ENCODE assay signal across 37 cellular contexts in the genomic region with DNA sequence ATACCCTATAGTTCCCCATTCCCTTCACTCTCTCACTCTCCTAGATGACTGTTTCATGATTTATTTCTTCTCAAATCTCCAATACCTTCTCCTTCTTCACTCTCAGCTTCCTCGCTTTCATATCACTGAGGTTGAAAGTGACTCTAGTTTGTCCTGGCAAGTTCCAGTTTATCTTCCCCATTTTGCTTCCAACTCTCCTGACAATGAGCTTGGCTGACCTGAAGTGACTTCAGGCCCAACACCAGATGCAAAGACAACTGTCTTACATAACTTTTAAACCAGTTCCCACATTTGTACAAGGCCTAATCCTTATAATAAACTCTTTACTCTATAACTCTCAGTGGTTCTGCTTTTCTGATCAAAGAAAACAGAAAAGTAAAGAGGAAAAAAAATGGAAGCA.
"Had no signal": no experiment of that assay in that cellular context is flagged by ENCODE, and none has a peak within 500 bp of the region (broad histone marks: within the 10 kb centered on the region; RNA-seq: fewer than 3 reads in every experiment).

No MANE protein-coding gene starts in this region.

- H3K9me3 Mint-ChIP-seq: activated CD4-positive, alpha-beta memory T cell treated with anti-CD3 and anti-CD28 coated beads, Interleukin-2, amount 10 ng/mL, durations not matched to agents 7 days and 5 days; activated naive CD4-positive, alpha-beta T cell treated with anti-CD3 and anti-CD28 coated beads, Interleukin-2, amount 10 ng/mL, durations not matched to agents 7 days and 5 days; activated naive CD4-positive, alpha-beta T cell treated with anti-CD3 and anti-CD28 coated beads, Interleukin-2, amount 50 U/mL, for 24 hours; activated naive CD8-positive, alpha-beta T cell treated with anti-CD3 and anti-CD28 coated beads, Interleukin-2, amount 10 ng/mL, durations not matched to agents 7 days and 5 days; activated naive CD8-positive, alpha-beta T cell treated with anti-CD3 and anti-CD28 coated beads, Interleukin-2, amount 50 U/mL, for 24 hours; activated T-cell treated with anti-CD3 and anti-CD28 coated beads, Interleukin-2, amount 50 U/mL, for 24 hours; activated T-helper 2 cell treated with anti-CD3 and anti-CD28 coated beads, Interferon-gamma antibody, Interleukin-2, Interleukin-4, amounts not matched to agents 10 μg/mL and 5 μg/mL and 100 μg/mL, durations not matched to agents 14 hours and 24 hours and 36 hours; central memory CD8-positive, alpha-beta T cell; T-helper 1 cell treated with Interleukin-12 subunit alpha and Interleukin-12 subunit beta and Interleukin-4 antibody, amounts not matched to agents 30 μg/mL and 1 μg/mL, for 36 hours; T-helper 2 cell treated with Interferon-gamma antibody and Interleukin-4, amounts not matched to agents 5 μg/mL and 100 μg/mL, for 36 hours had no signal

- H3K4me3 ChIP-seq: ascending aorta, cardiac muscle cell had no signal

- H3K4me1 ChIP-seq: ascending aorta had no signal

- H3K36me3 ChIP-seq: cardiac muscle cell, WERI-Rb-1 had no signal

- H3K9me3 ChIP-seq: ascending aorta had no signal

- H3K4me1 Mint-ChIP-seq: activated CD4-positive, alpha-beta memory T cell treated with anti-CD3 and anti-CD28 coated beads, Interleukin-2, amount 10 ng/mL, durations not matched to agents 7 days and 5 days; activated CD4-positive, alpha-beta T cell treated with anti-CD3 and anti-CD28 coated beads for 36 hours; activated CD4-positive, alpha-beta T cell treated with anti-CD3 and anti-CD28 coated beads, Interleukin-2, amount 10 ng/mL, durations not matched to agents 7 days and 5 days; activated CD8-positive, alpha-beta memory T cell treated with anti-CD3 and anti-CD28 coated beads, Interleukin-2, amount 10 ng/mL, durations not matched to agents 7 days and 5 days; activated naive CD4-positive, alpha-beta T cell treated with anti-CD3 and anti-CD28 coated beads, Interleukin-2, amount 10 ng/mL, durations not matched to agents 7 days and 5 days; activated naive CD4-positive, alpha-beta T cell treated with anti-CD3 and anti-CD28 coated beads, Interleukin-2, amount 50 U/mL, for 24 hours; activated naive CD8-positive, alpha-beta T cell treated with anti-CD3 and anti-CD28 coated beads, Interleukin-2, amount 10 ng/mL, durations not matched to agents 7 days and 5 days; activated naive CD8-positive, alpha-beta T cell treated with anti-CD3 and anti-CD28 coated beads, Interleukin-2, amount 50 U/mL, for 24 hours; brain; central memory CD8-positive, alpha-beta T cell; WTC11 had no signal

- H3K27ac Mint-ChIP-seq: activated CD4-positive, alpha-beta memory T cell treated with anti-CD3 and anti-CD28 coated beads, Interleukin-2, amount 10 ng/mL, durations not matched to agents 7 days and 5 days; activated CD4-positive, alpha-beta T cell treated with anti-CD3 and anti-CD28 coated beads for 36 hours; activated CD4-positive, alpha-beta T cell treated with anti-CD3 and anti-CD28 coated beads, Interleukin-2, amount 10 ng/mL, durations not matched to agents 7 days and 5 days; activated CD8-positive, alpha-beta memory T cell treated with anti-CD3 and anti-CD28 coated beads, Interleukin-2, amount 10 ng/mL, durations not matched to agents 7 days and 5 days; activated CD8-positive, alpha-beta T cell treated with anti-CD3 and anti-CD28 coated beads, Interleukin-2, amount 10 ng/mL, durations not matched to agents 7 days and 5 days; activated naive CD4-positive, alpha-beta T cell treated with anti-CD3 and anti-CD28 coated beads, Interleukin-2, amount 10 ng/mL, durations not matched to agents 7 days and 5 days; activated naive CD4-positive, alpha-beta T cell treated with anti-CD3 and anti-CD28 coated beads, Interleukin-2, amount 50 U/mL, for 24 hours; activated naive CD8-positive, alpha-beta T cell; activated naive CD8-positive, alpha-beta T cell treated with anti-CD3 and anti-CD28 coated beads, Interleukin-2, amount 10 ng/mL, durations not matched to agents 7 days and 5 days; activated naive CD8-positive, alpha-beta T cell treated with anti-CD3 and anti-CD28 coated beads, Interleukin-2, amount 50 U/mL, for 24 hours; activated T-cell treated with anti-CD3 and anti-CD28 coated beads, Interleukin-2, amount 50 U/mL, for 24 hours; activated T-helper 2 cell treated with anti-CD3 and anti-CD28 coated beads, Interferon-gamma antibody, Interleukin-2, Interleukin-4, amounts not matched to agents 10 μg/mL and 5 μg/mL and 100 μg/mL, durations not matched to agents 14 hours and 24 hours and 36 hours; brain; T-helper 1 cell treated with Interleukin-12 subunit alpha and Interleukin-12 subunit beta and Interleukin-4 antibody, amounts not matched to agents 30 μg/mL and 1 μg/mL, for 36 hours; T-helper 2 cell treated with Interferon-gamma antibody and Interleukin-4, amounts not matched to agents 5 μg/mL and 100 μg/mL, for 36 hours; WTC11 had no signal

- DNase-seq: activated CD4-positive, alpha-beta memory T cell treated with anti-CD3 and anti-CD28 coated beads, Interleukin-2, amount 10 ng/mL, durations not matched to agents 7 days and 5 days; activated CD4-positive, alpha-beta T cell treated with anti-CD3 and anti-CD28 coated beads for 1 hour; activated CD4-positive, alpha-beta T cell treated with anti-CD3 and anti-CD28 coated beads for 36 hours; activated CD4-positive, alpha-beta T cell treated with anti-CD3 and anti-CD28 coated beads for 48 hours; activated CD4-positive, alpha-beta T cell treated with anti-CD3 and anti-CD28 coated beads, Interleukin-2, amount 10 ng/mL, durations not matched to agents 7 days and 5 days; activated CD4-positive, alpha-beta T cell treated with anti-CD3 and anti-CD28 coated beads, Interleukin-2, amount 50 U/mL, for 48 hours; activated CD4-positive, CD25-positive, alpha-beta regulatory T cell; activated CD8-positive, alpha-beta memory T cell treated with anti-CD3 and anti-CD28 coated beads for 24 hours; activated CD8-positive, alpha-beta memory T cell treated with anti-CD3 and anti-CD28 coated beads, Interleukin-2, amount 10 ng/mL, durations not matched to agents 7 days and 5 days; activated CD8-positive, alpha-beta memory T cell treated with anti-CD3 and anti-CD28 coated beads, Interleukin-2, amount 50 U/mL, for 48 hours; activated CD8-positive, alpha-beta T cell treated with anti-CD3 and anti-CD28 coated beads, Interleukin-2, amount 10 ng/mL, durations not matched to agents 7 days and 5 days; activated effector memory CD4-positive, alpha-beta T cell treated with Interleukin-2 at 50 U/mL for 16 hours; activated gamma-delta T cell; activated naive CD4-positive, alpha-beta T cell treated with anti-CD3 and anti-CD28 coated beads, Interleukin-2, amount 10 ng/mL, durations not matched to agents 7 days and 5 days; activated naive CD4-positive, alpha-beta T cell treated with Interleukin-2 at 50 U/mL for 16 hours; activated naive CD8-positive, alpha-beta T cell treated with anti-CD3 and anti-CD28 coated beads, Interleukin-2, amount 10 ng/mL, durations not matched to agents 7 days and 5 days; activated naive CD8-positive, alpha-beta T cell treated with anti-CD3 and anti-CD28 coated beads, Interleukin-2, amount 50 U/mL, for 24 hours; activated T-cell treated with anti-CD3 and anti-CD28 coated beads, Interleukin-2, amount 50 U/mL, for 24 hours; activated T-cell treated with anti-CD3 and anti-CD28 coated beads, Interleukin-2, amount 50 U/mL, for 48 hours; amygdala; anterior cingulate cortex; caudate nucleus; cerebellar nuclear complex; T-helper 1 cell; T-helper 2 cell; T-helper 9 cell; WERI-Rb-1 had no signal

- H3K27me3 Mint-ChIP-seq: activated CD4-positive, alpha-beta memory T cell treated with anti-CD3 and anti-CD28 coated beads, Interleukin-2, amount 10 ng/mL, durations not matched to agents 7 days and 5 days; activated CD4-positive, alpha-beta T cell treated with anti-CD3 and anti-CD28 coated beads for 36 hours; activated CD4-positive, alpha-beta T cell treated with anti-CD3 and anti-CD28 coated beads, Interleukin-2, amount 10 ng/mL, durations not matched to agents 7 days and 5 days; activated CD8-positive, alpha-beta memory T cell treated with anti-CD3 and anti-CD28 coated beads, Interleukin-2, amount 10 ng/mL, durations not matched to agents 7 days and 5 days; activated naive CD4-positive, alpha-beta T cell treated with anti-CD3 and anti-CD28 coated beads, Interleukin-2, amount 10 ng/mL, durations not matched to agents 7 days and 5 days; activated naive CD4-positive, alpha-beta T cell treated with anti-CD3 and anti-CD28 coated beads, Interleukin-2, amount 50 U/mL, for 24 hours; activated naive CD8-positive, alpha-beta T cell; activated naive CD8-positive, alpha-beta T cell treated with anti-CD3 and anti-CD28 coated beads, Interleukin-2, amount 10 ng/mL, durations not matched to agents 7 days and 5 days; activated naive CD8-positive, alpha-beta T cell treated with anti-CD3 and anti-CD28 coated beads, Interleukin-2, amount 50 U/mL, for 24 hours; activated T-cell treated with anti-CD3 and anti-CD28 coated beads, Interleukin-2, amount 50 U/mL, for 24 hours; brain; central memory CD8-positive, alpha-beta T cell had no signal

- H3K27ac ChIP-seq: ascending aorta, cardiac muscle cell, WERI-Rb-1 had no signal

- H3K4me3 Mint-ChIP-seq: activated CD4-positive, alpha-beta memory T cell treated with anti-CD3 and anti-CD28 coated beads, Interleukin-2, amount 10 ng/mL, durations not matched to agents 7 days and 5 days; activated CD4-positive, alpha-beta T cell treated with anti-CD3 and anti-CD28 coated beads for 36 hours; activated CD4-positive, alpha-beta T cell treated with anti-CD3 and anti-CD28 coated beads, Interleukin-2, amount 10 ng/mL, durations not matched to agents 7 days and 5 days; activated CD8-positive, alpha-beta memory T cell treated with anti-CD3 and anti-CD28 coated beads, Interleukin-2, amount 10 ng/mL, durations not matched to agents 7 days and 5 days; activated CD8-positive, alpha-beta T cell treated with anti-CD3 and anti-CD28 coated beads, Interleukin-2, amount 10 ng/mL, durations not matched to agents 7 days and 5 days; activated naive CD4-positive, alpha-beta T cell treated with anti-CD3 and anti-CD28 coated beads, Interleukin-2, amount 10 ng/mL, durations not matched to agents 7 days and 5 days; activated naive CD4-positive, alpha-beta T cell treated with anti-CD3 and anti-CD28 coated beads, Interleukin-2, amount 50 U/mL, for 24 hours; activated naive CD8-positive, alpha-beta T cell; activated naive CD8-positive, alpha-beta T cell treated with anti-CD3 and anti-CD28 coated beads, Interleukin-2, amount 10 ng/mL, durations not matched to agents 7 days and 5 days; activated naive CD8-positive, alpha-beta T cell treated with anti-CD3 and anti-CD28 coated beads, Interleukin-2, amount 50 U/mL, for 24 hours; activated T-cell treated with anti-CD3 and anti-CD28 coated beads, Interleukin-2, amount 50 U/mL, for 24 hours; brain; central memory CD8-positive, alpha-beta T cell; T-helper 1 cell treated with Interleukin-12 subunit alpha and Interleukin-12 subunit beta and Interleukin-4 antibody, amounts not matched to agents 30 μg/mL and 1 μg/mL, for 36 hours; T-helper 2 cell treated with Interferon-gamma antibody and Interleukin-4, amounts not matched to agents 5 μg/mL and 100 μg/mL, for 36 hours; WTC11 had no signal

- H3K27me3 ChIP-seq: ascending aorta, cardiac muscle cell had no signal
